In the genomic region with DNA sequence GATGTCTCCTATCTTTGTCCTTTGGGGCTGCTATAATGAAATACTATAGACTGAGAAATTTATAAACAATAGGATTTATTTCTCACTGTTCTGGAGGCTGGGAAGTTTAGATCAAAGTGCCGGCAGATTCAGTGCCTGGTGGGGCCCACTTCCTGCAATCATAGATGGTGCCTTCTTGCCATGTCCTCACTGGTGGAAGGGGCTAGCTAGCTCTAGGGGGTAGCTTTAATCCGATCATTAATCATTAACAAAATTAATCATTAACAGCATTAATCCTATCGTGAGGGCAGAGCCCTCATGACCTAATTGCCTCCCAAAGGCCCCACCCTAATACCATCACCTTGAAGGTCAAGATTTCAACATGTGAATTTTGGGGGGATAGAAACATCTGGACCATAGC, we compare ENCODE assay signal across 29 cellular contexts.
A peak's percentile ranks its signal among the peaks of the same experiment; 100 is the strongest.
DNase-seq lines count a peak whose midpoint lies in the region; ATAC-seq, FAIRE-seq and TF ChIP-seq lines count a peak whose summit lies in the region.
"Had no signal": no experiment of that assay in that cellular context is flagged by ENCODE, and none has a peak within 500 bp of the region (broad histone marks: within the 10 kb centered on the region; RNA-seq: fewer than 3 reads in every experiment).

No MANE protein-coding gene starts in this region.

- no peak for TF ChIP-seq CTCF in type B pancreatic cell (conservative IDR thresholded peaks at IDR 0.05)

- H3K36me3 Mint-ChIP-seq in type B pancreatic cell, result no peaks in the 10 kb centered on the region
- H3K36me3 Mint-ChIP-seq in activated CD4-positive, alpha-beta T cell treated with anti-CD3 and anti-CD28 coated beads for 36 hours (ENCODE audit: low read depth), result no peaks in the 10 kb centered on the region
- H3K36me3 Mint-ChIP-seq: CD14-positive monocyte had no signal

- no peak for ATAC-seq in activated CD4-positive, alpha-beta T cell treated with anti-CD3 and anti-CD28 coated beads for 36 hours
- ATAC-seq: GM12878, Panc1 had no signal

- DNase-seq in DMS53 (lab: John Stamatoyannopoulos, UW), result peak; percentile 65
- DNase-seq in RCC 7860 (ENCODE audit: low spot score), result peak; percentile 19
- DNase-seq in kidney tubule cell (ENCODE audit: low spot score), result peak; percentile 44
- no peak for DNase-seq in type B pancreatic cell (ENCODE audit: extremely low spot score, unreplicated experiment)
- DNase-seq in NCI-H1105 (lab: John Stamatoyannopoulos, UW), result no peak
- no peak for DNase-seq in activated CD4-positive, alpha-beta T cell treated with anti-CD3 and anti-CD28 coated beads for 36 hours
- no peak for DNase-seq in GM19240 (ENCODE audit: insufficient read length, low spot score)
- DNase-seq: DMS79, EL, GDM1, GM23248, H7, Karpas-422, NCI-H1092 treated with DMSO at 0.1 percent for 48 hours, NCI-H1436 treated with DMSO at 0.1 percent for 48 hours, NCI-H187 treated with DMSO at 0.1 percent for 48 hours, NCI-H2107, NCI-H446, NCI-H524 treated with DMSO at 0.1 percent for 48 hours, NCI-H774, SIG-M5, SK-N-SH, SW 1271, T-helper 2 cell had no signal

- H3K27ac Mint-ChIP-seq in type B pancreatic cell, result peak overlapping the region; percentile 9
- H3K27ac Mint-ChIP-seq in activated CD4-positive, alpha-beta T cell treated with anti-CD3 and anti-CD28 coated beads for 36 hours, result no peak overlapping the region
- H3K27ac Mint-ChIP-seq: B cell, CD14-positive monocyte had no signal

- CTCF ChIA-PET in activated CD4-positive, alpha-beta T cell treated with anti-CD3 and anti-CD28 coated beads for 36 hours (lab: Charles Lee), result no interaction called here

- intact Hi-C loops in activated CD4-positive, alpha-beta T cell treated with anti-CD3 and anti-CD28 coated beads for 36 hours (cut with DNase I, micrococcal nuclease), result no loop called here

- H3K9me3 Mint-ChIP-seq in type B pancreatic cell, result peaks cover 10% of the 10 kb centered on the region
- no peaks in the 10 kb centered on the region for H3K9me3 Mint-ChIP-seq in activated CD4-positive, alpha-beta T cell treated with anti-CD3 and anti-CD28 coated beads for 36 hours (ENCODE audit: low read depth)
- H3K9me3 Mint-ChIP-seq: CD14-positive monocyte had no signal

- peaks cover 8% of the 10 kb centered on the region for H3K27me3 Mint-ChIP-seq in type B pancreatic cell
- peaks cover 3% of the 10 kb centered on the region for H3K27me3 Mint-ChIP-seq in activated CD4-positive, alpha-beta T cell treated with anti-CD3 and anti-CD28 coated beads for 36 hours

- POLR2A ChIA-PET in activated CD4-positive, alpha-beta T cell treated with anti-CD3 and anti-CD28 coated beads for 36 hours (lab: Charles Lee), result no interaction called here

- H3K4me1 Mint-ChIP-seq in type B pancreatic cell (ENCODE audit: unreplicated experiment), result peaks cover 53% of the 10 kb centered on the region
- H3K4me1 Mint-ChIP-seq in activated CD4-positive, alpha-beta T cell treated with anti-CD3 and anti-CD28 coated beads for 36 hours, result no peaks in the 10 kb centered on the region
- H3K4me1 Mint-ChIP-seq: B cell, CD14-positive monocyte had no signal

- no peak overlapping the region for H3K4me3 Mint-ChIP-seq in type B pancreatic cell
- no peak overlapping the region for H3K4me3 Mint-ChIP-seq in activated CD4-positive, alpha-beta T cell treated with anti-CD3 and anti-CD28 coated beads for 36 hours
- H3K4me3 Mint-ChIP-seq: B cell, CD14-positive monocyte had no signal

- FAIRE-seq in RCC 7860 (lab: Jason Lieb, UNC), result no peak
- FAIRE-seq: D721Med, GM12878 had no signal

Comparison
In these comparisons a context has a peak if more than half of its experiments do, and no peak if none do; other contexts are left out.
1. DNase-seq: peak in DMS53 (single experiment), RCC 7860 (single experiment) and kidney tubule cell (single experiment); none in type B pancreatic cell (single experiment), NCI-H1105 (single experiment), activated CD4-positive, alpha-beta T cell treated with anti-CD3 and anti-CD28 coated beads for 36 hours (single experiment) and GM19240 (single experiment).